In the genomic region with DNA sequence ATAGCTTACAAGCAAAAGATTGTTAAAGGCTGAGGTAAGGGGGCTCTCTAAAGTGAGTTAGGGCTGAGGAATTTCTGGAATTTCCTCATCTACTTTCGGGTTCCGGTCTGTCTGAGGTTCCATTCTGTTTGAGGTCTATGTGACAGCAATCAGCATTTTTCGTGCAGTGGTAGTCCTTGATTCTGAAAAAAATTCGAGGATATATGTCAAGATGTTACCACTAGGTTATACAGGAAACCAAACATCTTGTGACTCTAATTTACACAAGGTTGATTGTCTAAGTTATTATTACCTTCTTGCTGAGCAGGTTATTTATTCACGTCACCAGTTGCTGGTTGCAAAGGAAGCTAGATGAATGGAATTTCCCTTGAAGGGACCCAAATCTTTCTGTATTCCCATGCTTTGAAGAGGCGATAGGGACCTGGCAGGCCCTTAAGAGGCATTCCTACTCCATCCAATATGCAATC, we compare ENCODE assay signal across 11 cellular contexts. TPM values are rescaled to one million over a fixed set of nuclear protein-coding genes. Genes with fewer than 3 reads are reported as not detected.
DNase-seq lines count a peak whose midpoint lies in the region; ATAC-seq lines count a peak whose summit lies in the region.
"Had no signal": no experiment of that assay in that cellular context is flagged by ENCODE, and none has a peak within 500 bp of the region (broad histone marks: within the 10 kb centered on the region; RNA-seq: fewer than 3 reads in every experiment).

No MANE protein-coding gene starts in this region.

- no peaks in the 10 kb centered on the region for H3K27me3 Mint-ChIP-seq in activated naive CD8-positive, alpha-beta T cell treated with anti-CD3 and anti-CD28 coated beads for 36 hours

- peak; percentile 91 for DNase-seq in A172 (ENCODE audit: low spot score)
- DNase-seq in HT1080 (ENCODE audit: low read depth): peak; percentile 97
- DNase-seq in astrocyte of the hippocampus (ENCODE audit: low read depth, low spot score): peak; percentile 86
- DNase-seq in iPS-NIHi7 (ENCODE audit: extremely low spot score): peak; percentile 61
- DNase-seq in activated naive CD8-positive, alpha-beta T cell treated with anti-CD3 and anti-CD28 coated beads for 36 hours: no peak
- no peak for DNase-seq in NOMO-1 (lab: John Stamatoyannopoulos, UW; ENCODE audit: unreplicated experiment in 2 of 2)
- no peak for DNase-seq in SKM-1 (lab: John Stamatoyannopoulos, UW; ENCODE audit: unreplicated experiment)
- DNase-seq: activated T-cell treated with anti-CD3 and anti-CD28 coated beads for 4 hours, T-helper 9 cell had no signal

- H3K4me1 Mint-ChIP-seq in activated naive CD8-positive, alpha-beta T cell treated with anti-CD3 and anti-CD28 coated beads for 36 hours: peaks cover 8% of the 10 kb centered on the region

- no peak overlapping the region for H3K4me3 Mint-ChIP-seq in activated naive CD8-positive, alpha-beta T cell treated with anti-CD3 and anti-CD28 coated beads for 36 hours

- no peak for ATAC-seq in GM18858 (IDR thresholded peaks at IDR 0.05; ENCODE audit: unreplicated experiment)

- H3K27ac Mint-ChIP-seq in activated naive CD8-positive, alpha-beta T cell treated with anti-CD3 and anti-CD28 coated beads for 36 hours: no peak overlapping the region

- no peaks in the 10 kb centered on the region for H3K9me3 Mint-ChIP-seq in activated naive CD8-positive, alpha-beta T cell treated with anti-CD3 and anti-CD28 coated beads for 36 hours

- H3K36me3 Mint-ChIP-seq in activated naive CD8-positive, alpha-beta T cell treated with anti-CD3 and anti-CD28 coated beads for 36 hours: no peaks in the 10 kb centered on the region

RNA-seq across cellular contexts. Expression of gene RLN2, which starts 35.2 kb away (rescaled TPM):
- total RNA-seq in A172 (2014; rRNA removed; shearing (Covaris generic)): not detected in 2 replicates
- total RNA-seq in HT1080 (2014; rRNA removed; shearing (Covaris generic)): not detected in 2 replicates
- polyA plus RNA-seq in HT1080 (2015; cell fraction: cytosol; rRNA removed): not detected in 2 replicates
- not detected in 2 replicates for polyA plus RNA-seq in HT1080 (2015; cell fraction: nucleus; rRNA removed)
- total RNA-seq in activated naive CD8-positive, alpha-beta T cell treated with anti-CD3 and anti-CD28 coated beads for 36 hours: 1 to 10 TPM; 2.8 to 5.1 TPM
- total RNA-seq: skeletal muscle tissue had no signal

RNA-seq across cellular contexts. Expression of gene INSL4, which starts 38.1 kb away (rescaled TPM):
- not detected in 2 replicates for total RNA-seq in A172 (2014; rRNA removed; shearing (Covaris generic))
- total RNA-seq in HT1080 (2014; rRNA removed; shearing (Covaris generic)): 0.33 and 0.39 TPM in 2 replicates
- 0.11 and 0.35 TPM in 2 replicates for polyA plus RNA-seq in HT1080 (2015; cell fraction: cytosol; rRNA removed)
- polyA plus RNA-seq in HT1080 (2015; cell fraction: nucleus; rRNA removed): 0.25 and 0.33 TPM in 2 replicates
- total RNA-seq in activated naive CD8-positive, alpha-beta T cell treated with anti-CD3 and anti-CD28 coated beads for 36 hours: not detected
- total RNA-seq: skeletal muscle tissue had no signal

Comparison
In these comparisons a context has a peak if more than half of its experiments do, and no peak if none do; other contexts are left out.
1. DNase-seq: peak in A172 (single experiment), HT1080 (single experiment), astrocyte of the hippocampus (single experiment) and iPS-NIHi7 (single experiment); none in activated naive CD8-positive, alpha-beta T cell treated with anti-CD3 and anti-CD28 coated beads for 36 hours (single experiment), NOMO-1 (0 of 2) and SKM-1 (single experiment).